In the genomic region with DNA sequence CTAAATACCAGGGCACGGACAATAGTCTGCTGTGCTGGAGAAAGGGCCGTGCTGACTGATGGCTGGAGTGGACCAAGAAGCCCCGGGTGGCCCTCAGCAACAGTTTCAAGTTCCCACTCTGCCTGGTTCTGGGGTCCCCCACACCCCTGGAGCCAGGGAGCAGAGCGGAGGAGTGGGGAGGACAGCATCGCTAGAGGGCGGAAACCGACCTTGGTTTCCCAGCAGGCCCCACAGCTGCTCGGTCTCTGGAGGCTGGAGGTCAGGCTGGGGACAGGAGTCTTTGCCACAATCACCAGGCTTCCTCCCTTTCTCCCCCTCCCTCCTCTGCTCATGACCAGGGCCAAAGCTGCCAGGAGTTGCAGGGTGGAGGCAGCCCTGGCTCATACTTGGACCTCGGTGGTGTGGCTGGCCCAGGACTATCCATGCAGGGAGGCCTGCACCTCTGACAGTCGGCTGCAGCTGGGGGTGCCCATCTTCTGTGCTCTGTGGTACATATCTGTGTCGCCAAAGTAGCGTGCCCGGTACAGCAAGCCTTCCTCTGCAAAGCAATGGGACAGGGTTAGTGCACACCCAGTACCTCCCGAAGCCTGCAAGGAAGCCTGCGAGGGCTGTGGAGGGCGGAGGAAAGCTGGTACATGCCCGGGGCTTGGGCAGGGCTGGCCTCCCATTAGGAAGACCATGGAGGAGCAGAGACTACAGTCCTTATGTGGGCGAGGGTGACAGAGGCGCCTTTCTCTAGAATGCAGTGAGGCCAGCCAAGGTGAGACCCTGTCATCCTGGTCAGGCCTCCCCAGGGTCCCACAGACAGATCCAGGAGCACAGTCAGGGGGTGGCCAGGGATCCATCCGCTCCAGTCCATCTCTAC, we compare ENCODE assay signal across 8 cellular contexts. TPM values are rescaled to one million over a fixed set of nuclear protein-coding genes. Genes with fewer than 3 reads are reported as not detected.
DNase-seq lines count a peak whose midpoint lies in the region; ATAC-seq and TF ChIP-seq lines count a peak whose summit lies in the region.

No MANE protein-coding gene starts in this region.

- peaks cover 51 to 77% of the 10 kb centered on the region in 2 donors for H3K4me1 ChIP-seq in adrenal gland (replicated peaks in 1 of 2)
- peaks cover 45 to 64% of the 10 kb centered on the region in 2 donors for H3K4me1 ChIP-seq in thoracic aorta (ENCODE audit: control insufficient read depth in 1 of 2, low read depth in 2 of 2)

- ATAC-seq in GM21723 (IDR thresholded peaks at IDR 0.05; ENCODE audit: unreplicated experiment) (peak; percentile 35), thoracic aorta (ENCODE audit: insufficient number of reproducible peaks, low FRiP score, low read depth) (peak; percentile 3)

- peak overlapping the region; percentile 73 to 100 (median 97) for H3K27ac ChIP-seq in adrenal gland
- peak overlapping the region; percentile 88 to 89 for H3K27ac ChIP-seq in thoracic aorta

- intact Hi-C loops in adrenal gland (cut with DNase I) = loop anchor here (10.0 kb wide), 2 partner anchors 211 to 381 kb away; no protein-coding TSS in a partner anchor

- no peak overlapping the region for H3K4me3 ChIP-seq in adrenal gland
- peak overlapping the region; percentile 38 for H3K4me3 ChIP-seq in thoracic aorta

- H3K36me3 ChIP-seq in adrenal gland (replicated peaks in 1 of 2) (peaks cover 0 to 32% of the 10 kb centered on the region in 2 donors), thoracic aorta (peaks cover 17% of the 10 kb centered on the region)

- peak in 1 of 2 donors; percentile 50 for TF ChIP-seq POLR2A in adrenal gland (IDR thresholded peaks at IDR 0.05)

- peak; percentile 42 for TF ChIP-seq CTCF in GM12873 (IDR thresholded peaks at IDR 0.05; ENCODE audit: insufficient read depth, low read depth, low read length, missing control alignments)
- TF ChIP-seq CTCF in adrenal gland (IDR thresholded peaks at IDR 0.05) = peak in 4 of 6 experiments; percentile 16 to 36 (median 30)
- TF ChIP-seq CTCF in thoracic aorta (IDR thresholded peaks at IDR 0.05) = no peak

- H3K27me3 ChIP-seq in adrenal gland = no peaks in the 10 kb centered on the region
- H3K27me3 ChIP-seq in thoracic aorta (replicated peaks; ENCODE audit: insufficient read depth) = no peaks in the 10 kb centered on the region

- peak; percentile 88 for DNase-seq in M059J (ENCODE audit: low read depth)
- peak; percentile 72 to 94 (median 90) for DNase-seq in adrenal gland
- DNase-seq in left kidney (ENCODE audit: low read depth, low spot score) = peak; percentile 66
- DNase-seq in thoracic aorta (ENCODE audit: low spot score) = no peak
- no peak for DNase-seq in GM03348 (ENCODE audit: low spot score)
- no peak for DNase-seq in NCI-H345 treated with DMSO at 0.1 percent for 48 hours (lab: John Stamatoyannopoulos, UW; ENCODE audit: unreplicated experiment)

- no peaks in the 10 kb centered on the region for H3K9me3 ChIP-seq in adrenal gland (replicated peaks in 1 of 3)
- H3K9me3 ChIP-seq in thoracic aorta = no peaks in the 10 kb centered on the region

- 30 to 47% (median 34%) methylated on average over 7 to 20 of the region's 20 CpGs for WGBS in adrenal gland, 4 donors

RNA-seq across cellular contexts. Expression of a gene that starts 19.1 kb away (rescaled TPM):
- 18.8 and 31.5 TPM in 2 replicates for total RNA-seq in M059J (2014; rRNA removed; shearing (Covaris generic))
- total RNA-seq in adrenal gland (10 to 100 TPM; 36.3 to 67.0 (median 49.3) TPM), thoracic aorta (10 to 100 TPM; 33.3 to 39.5 TPM)
- polyA plus RNA-seq in adrenal gland = 10 to 100 TPM; 37.4 to 47.8 (median 37.9) TPM

Comparison
In these comparisons a context has a peak if more than half of its experiments do, and no peak if none do; other contexts are left out.
1. DNase-seq: peak in M059J (single experiment), adrenal gland (7 of 7) and left kidney (single experiment); none in thoracic aorta (single experiment), GM03348 (single experiment) and NCI-H345 treated with DMSO at 0.1 percent for 48 hours (single experiment).